ENCODE assay signal across 1 cellular context in the genomic region with DNA sequence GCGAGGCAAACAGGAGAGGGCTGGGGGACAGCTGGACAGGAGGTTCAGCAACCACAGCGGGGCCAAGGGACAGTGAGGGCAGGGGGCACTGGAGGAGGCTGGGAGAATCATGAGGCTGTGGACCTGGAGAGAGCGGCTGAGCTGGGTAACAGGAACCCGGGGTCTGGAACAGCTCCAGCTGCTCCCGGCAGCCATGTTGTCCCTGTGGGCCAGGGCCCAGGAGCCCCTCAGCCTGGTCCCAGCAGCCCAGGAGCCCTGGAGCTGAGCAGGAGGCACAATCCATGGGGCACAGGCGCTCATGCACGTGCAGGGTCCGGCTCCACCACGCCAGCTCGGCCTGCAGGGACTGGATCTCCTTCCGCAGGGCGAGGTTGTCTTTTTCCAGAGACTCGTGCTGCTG.
TF ChIP-seq lines count a peak whose summit lies in the region.

No MANE protein-coding gene starts in this region.

TF ChIP-seq in liver, 16 proteins besides CTCF, POLR2A, EP300 and RAD21 (continued from another document):
- TF ChIP-seq, protein P1, sequence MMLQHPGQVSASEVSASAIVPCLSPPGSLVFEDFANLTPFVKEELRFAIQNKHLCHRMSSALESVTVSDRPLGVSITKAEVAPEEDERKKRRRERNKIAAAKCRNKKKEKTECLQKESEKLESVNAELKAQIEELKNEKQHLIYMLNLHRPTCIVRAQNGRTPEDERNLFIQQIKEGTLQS (IDR thresholded peaks at IDR 0.05) = no peak
- TF ChIP-seq HNF4G (IDR thresholded peaks at IDR 0.05) (no peak), EGR1 (IDR thresholded peaks at IDR 0.05; ENCODE audit: low read depth in 2 of 2) (no peak), HNF4A (conservative IDR thresholded peaks at IDR 0.05) (no peak), RXRA (IDR thresholded peaks at IDR 0.05) (no peak), JUND (IDR thresholded peaks at IDR 0.05) (no peak), MAX (IDR thresholded peaks at IDR 0.05) (no peak), GABPA (IDR thresholded peaks at IDR 0.05 in 1 of 2, conservative IDR thresholded peaks at IDR 0.05 in 1 of 2) (no peak)
- TF ChIP-seq, protein P2, sequence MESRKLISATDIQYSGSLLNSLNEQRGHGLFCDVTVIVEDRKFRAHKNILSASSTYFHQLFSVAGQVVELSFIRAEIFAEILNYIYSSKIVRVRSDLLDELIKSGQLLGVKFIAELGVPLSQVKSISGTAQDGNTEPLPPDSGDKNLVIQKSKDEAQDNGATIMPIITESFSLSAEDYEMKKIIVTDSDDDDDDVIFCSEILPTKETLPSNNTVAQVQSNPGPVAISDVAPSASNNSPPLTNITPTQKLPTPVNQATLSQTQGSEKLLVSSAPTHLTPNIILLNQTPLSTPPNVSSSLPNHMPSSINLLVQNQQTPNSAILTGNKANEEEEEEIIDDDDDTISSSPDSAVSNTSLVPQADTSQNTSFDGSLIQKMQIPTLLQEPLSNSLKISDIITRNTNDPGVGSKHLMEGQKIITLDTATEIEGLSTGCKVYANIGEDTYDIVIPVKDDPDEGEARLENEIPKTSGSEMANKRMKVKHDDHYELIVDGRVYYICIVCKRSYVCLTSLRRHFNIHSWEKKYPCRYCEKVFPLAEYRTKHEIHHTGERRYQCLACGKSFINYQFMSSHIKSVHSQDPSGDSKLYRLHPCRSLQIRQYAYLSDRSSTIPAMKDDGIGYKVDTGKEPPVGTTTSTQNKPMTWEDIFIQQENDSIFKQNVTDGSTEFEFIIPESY (IDR thresholded peaks at IDR 0.05) = no peak
